Comparison of ENCODE assay signal across 12 cellular contexts in genomic region chr17:4553669-4554068, GRCh38. TPM values are rescaled to one million over a fixed set of nuclear protein-coding genes. Genes with fewer than 3 reads are reported as not detected.
A peak's percentile ranks its signal among the peaks of the same experiment; 100 is the strongest.
DNase-seq lines count a peak whose midpoint lies in the region; ATAC-seq, FAIRE-seq and TF ChIP-seq lines count a peak whose summit lies in the region.
"Had no signal": no experiment of that assay in that cellular context is flagged by ENCODE, and none has a peak within 500 bp of the region (broad histone marks: within the 10 kb centered on the region; RNA-seq: fewer than 3 reads in every experiment).

No MANE protein-coding gene starts in this region.

- intact Hi-C loops in HepG2 (cut with micrococcal nuclease; ENCODE audit: unreplicated experiment), result no loop called here

- H3F3A ChIP-seq in GM23248 (ENCODE audit: insufficient read depth), result no peaks in the 10 kb centered on the region

- H3K9ac ChIP-seq in GM23248, result peak overlapping the region; percentile 89
- peak overlapping the region; percentile 78; the same call in 1 of the 2 replicates for H3K9ac ChIP-seq in HepG2 (ENCODE audit: insufficient read depth, low read depth, low read length)

- no peak for TF ChIP-seq CTCF in AG04449 (IDR thresholded peaks at IDR 0.05; ENCODE audit: insufficient read depth, low read length, missing control alignments)
- no peak for TF ChIP-seq CTCF in HepG2 (CRISPR knock-in tag; IDR thresholded peaks at IDR 0.05)

- H3K4me1 Mint-ChIP-seq in activated T-helper 17 cell treated with anti-CD3 and anti-CD28 coated beads, Interleukin-2, amount 50 U/mL, for 72 hours, result peaks cover 16% of the 10 kb centered on the region

- H3K4me2 ChIP-seq in GM23248 (ENCODE audit: unreplicated experiment) (no peak overlapping the region), HepG2 (ENCODE audit: low read depth, low read length) (peak overlapping the region; percentile 99)

- FAIRE-seq in HepG2 (lab: Jason Lieb, UNC) (no peak), GM19239 (lab: Jason Lieb, UNC) (no peak)

- H3K27me3 Mint-ChIP-seq in activated T-helper 17 cell treated with anti-CD3 and anti-CD28 coated beads, Interleukin-2, amount 50 U/mL, for 72 hours, result no peaks in the 10 kb centered on the region

- peak overlapping the region; percentile 92 for H3K4me3 Mint-ChIP-seq in activated T-helper 17 cell treated with anti-CD3 and anti-CD28 coated beads, Interleukin-2, amount 50 U/mL, for 72 hours

- no peak overlapping the region for H3K27ac Mint-ChIP-seq in activated T-helper 17 cell treated with anti-CD3 and anti-CD28 coated beads, Interleukin-2, amount 50 U/mL, for 72 hours

- no peak for TF ChIP-seq POLR2A in HepG2 (IDR thresholded peaks at IDR 0.05; ENCODE audit: insufficient read depth in 1 of 2, low read depth in 2 of 2, low read length in 2 of 2)

- H2AFZ ChIP-seq in GM23248 (no peak overlapping the region), HepG2 (ENCODE audit: low read length) (no peak overlapping the region)

- CTCF ChIA-PET in AG04449 (lab: Yijun Ruan, JAX) (interaction anchor here (1.2 to 13.2 kb wide), 3 partner anchors 10 to 133 kb away, joined by 3 to 137 read pairs (median 5); no protein-coding TSS in a partner anchor), HepG2 (lab: Yijun Ruan, JAX; ENCODE audit: low intra/inter-chr PET ratio, low total read pairs) (no interaction called here)

- BruUV-seq in HepG2 (replicated peaks; lab: Mats Ljungman, UMichigan), result no TSS peak

- no peak for TF ChIP-seq EP300 in HepG2 (IDR thresholded peaks at IDR 0.05; ENCODE audit: low read depth in 2 of 2, low read length in 2 of 2)
- no peak for TF ChIP-seq EP300 in HepG2 (CRISPR knock-in tag; IDR thresholded peaks at IDR 0.05; ENCODE audit: borderline replicate concordance)

- H3K36me3 ChIP-seq in GM23248 (ENCODE audit: low read depth) (peaks cover 24% of the 10 kb centered on the region; the same call in 1 of the 2 replicates), HepG2 (replicated peaks in 1 of 2; ENCODE audit: control insufficient read depth in 1 of 2, insufficient read depth in 2 of 2, low read length in 2 of 2) (peaks cover 27 to 47% of the 10 kb centered on the region in 2 experiments)

- H3K4me1 ChIP-seq in GM23248 (ENCODE audit: insufficient read depth) (0 out of 2 replicates have a peak, but pooled peaks cover 2% of the 10 kb centered on the region), HepG2 (ENCODE audit: insufficient read depth, low read length) (peaks cover 30% of the 10 kb centered on the region)

- no peaks in the 10 kb centered on the region for H3K9me2 ChIP-seq in GM23248 (ENCODE audit: insufficient read depth)

- DNase-seq in AG04449 (ENCODE audit: low read depth, low spot score) (no peak), GM23248 (no peak), HepG2 (ENCODE audit: low spot score) (no peak), GM19239 (ENCODE audit: insufficient read length, low spot score) (no peak), SIG-M5 (lab: John Stamatoyannopoulos, UW) (no peak), SKM-1 (lab: John Stamatoyannopoulos, UW; ENCODE audit: unreplicated experiment) (no peak)
- DNase-seq: activated effector memory CD4-positive, alpha-beta T cell treated with anti-CD3 and anti-CD28 coated beads, Interleukin-2, amount 50 U/mL, for 16 hours; GF-D8; head of caudate nucleus; retina had no signal

- 64 to 67% methylated on average over 9 of the region's 9 CpGs for WGBS in GM23248 (ENCODE audit: low coverage in 1 of 2, low lambda C conversion rate in 2 of 2, missing lambda C conversion rate in 2 of 2), 2 experiments
- WGBS in HepG2 (ENCODE audit: low lambda C conversion rate), result 92% methylated on average over 4 of the region's 9 CpGs

- no peak for ATAC-seq in activated T-helper 17 cell treated with anti-CD3 and anti-CD28 coated beads, Interleukin-2, amount 50 U/mL, for 72 hours (replicated peaks)
- ATAC-seq in HepG2 (no peak), esophagus mucosa (no peak)

- H3K79me2 ChIP-seq in GM23248 (ENCODE audit: insufficient read depth), result peaks cover 39% of the 10 kb centered on the region
- peaks cover 16% of the 10 kb centered on the region for H3K79me2 ChIP-seq in HepG2 (ENCODE audit: insufficient read depth, low read length)

- H3K27ac ChIP-seq in GM23248, result no peak overlapping the region
- no peak overlapping the region for H3K27ac ChIP-seq in HepG2 (ENCODE audit: extremely low read length, insufficient read depth, low read length)

- no peaks in the 10 kb centered on the region for H3K9me3 Mint-ChIP-seq in activated T-helper 17 cell treated with anti-CD3 and anti-CD28 coated beads, Interleukin-2, amount 50 U/mL, for 72 hours

- H3K9me3 ChIP-seq in GM23248 (ENCODE audit: low read depth) (no peaks in the 10 kb centered on the region), HepG2 (ENCODE audit: low read length) (no peaks in the 10 kb centered on the region)

- POLR2A ChIA-PET in AG04449 (lab: Yijun Ruan, JAX) (interaction anchor here (0.6 kb wide), 1 partner anchor 271 kb away, joined by 3 read pairs; no protein-coding TSS in a partner anchor), HepG2 (lab: Yijun Ruan, JAX) (interaction anchor here (0.5 kb wide), 1 partner anchor 9 kb away, joined by 3 read pairs; no protein-coding TSS in a partner anchor)

- H3K27me3 ChIP-seq in GM23248 (replicated peaks; ENCODE audit: insufficient read depth) (no peaks in the 10 kb centered on the region), HepG2 (ENCODE audit: control insufficient read depth in 1 of 2, insufficient read depth in 2 of 2, low read length in 2 of 2) (no peaks in the 10 kb centered on the region)

- H4K20me1 ChIP-seq in GM23248 (ENCODE audit: insufficient read depth), result no peaks in the 10 kb centered on the region
- no peaks in the 10 kb centered on the region for H4K20me1 ChIP-seq in HepG2 (ENCODE audit: insufficient read depth, low read length)

- TF ChIP-seq RAD21 in HepG2 (CRISPR knock-in tag; IDR thresholded peaks at IDR 0.05), result no peak

- in situ Hi-C loops in GM23248 (cut with MboI), result no loop called here
- in situ Hi-C loops in HepG2 (cut with HindIII; ENCODE audit: extremely low pct_ligation_motif_present, low pct_unique_long_range_greater_than_20kb), result loop anchor here (10.0 kb wide), 1 partner anchor 341 kb away; the partner anchor contains the start of gene C17orf107

- H3K4me3 ChIP-seq in AG04449 (ENCODE audit: low read depth, low read length) (peak overlapping the region; percentile 99), GM23248 (peak overlapping the region; percentile 92), HepG2 (replicated peaks in 1 of 3; ENCODE audit: insufficient read depth in 1 of 3, low read depth in 2 of 3, low read length in 3 of 3) (peak overlapping the region in 2 of 3 experiments; percentile 87 to 95; a peak in 4 of 6 replicates)

- H3K36me3 Mint-ChIP-seq in activated T-helper 17 cell treated with anti-CD3 and anti-CD28 coated beads, Interleukin-2, amount 50 U/mL, for 72 hours (ENCODE audit: low read depth), result peaks cover 67% of the 10 kb centered on the region

RNA-seq across cellular contexts. Expression of gene MYBBP1A, which starts 1.5 kb away (rescaled TPM):
- 51.7 and 56.4 TPM in 2 replicates for total RNA-seq in GM23248 (2014; rRNA removed; shearing (Covaris generic))
- polyA plus RNA-seq in GM23248 (2016; fragmentation: Nextera tagmentation; extraction: Ambion mirVana), result 41.8 and 42.4 TPM in 2 replicates
- 10 to 100 TPM; 47.5 to 95.4 TPM for total RNA-seq in activated T-helper 17 cell treated with anti-CD3 and anti-CD28 coated beads, Interleukin-2, amount 50 U/mL, for 72 hours
- 40.4 and 54.8 TPM in 2 replicates for total RNA-seq in HepG2 (2016; rRNA removed; fragmentation: Illumina TruSeq; extraction: Trizol)
- total RNA-seq in HepG2 (2016; cell fraction: cytosol; rRNA removed; fragmentation: Illumina TruSeq; extraction: Trizol; ENCODE audit: low read depth), result 58.9 and 65.5 TPM in 2 replicates
- 35.1 and 61.8 TPM in 2 replicates for total RNA-seq in HepG2 (2016; cell fraction: insoluble cytoplasmic fraction; rRNA removed; fragmentation: Illumina TruSeq; extraction: Trizol)
- 24.4 and 24.9 TPM in 2 replicates for total RNA-seq in HepG2 (2016; cell fraction: membrane; rRNA removed; fragmentation: Illumina TruSeq; extraction: Trizol)
- 52.0 and 62.6 TPM in 2 replicates for total RNA-seq in HepG2 (2016; cell fraction: nucleus; rRNA removed; fragmentation: Illumina TruSeq; extraction: Trizol)
- polyA plus RNA-seq in HepG2 (2011; rRNA removed), result 18.6 and 28.4 TPM in 2 replicates
- polyA plus RNA-seq in HepG2 (2011; cell fraction: cytosol; rRNA removed), result 9.7 and 12.5 TPM in 2 replicates
- 158 and 176 TPM in 2 replicates for polyA plus RNA-seq in HepG2 (2011; cell fraction: nucleus; rRNA removed)
- 28.0 and 41.5 TPM in 2 replicates for polyA plus RNA-seq in HepG2 (2012)
- polyA plus RNA-seq in HepG2 (2016; cell fraction: cytosol; fragmentation: Illumina TruSeq; extraction: Trizol; ENCODE audit: low read depth), result 7.8 and 7.9 TPM in 2 replicates
- polyA plus RNA-seq in HepG2 (2016; cell fraction: insoluble cytoplasmic fraction; fragmentation: Illumina TruSeq; extraction: Trizol; ENCODE audit: low read depth), result 28.2 and 32.7 TPM in 2 replicates
- polyA plus RNA-seq in HepG2 (2016; cell fraction: membrane; fragmentation: Illumina TruSeq; extraction: Trizol; ENCODE audit: low read depth), result 9.0 and 12.1 TPM in 2 replicates
- 146 and 160 TPM in 2 replicates for polyA plus RNA-seq in HepG2 (2016; cell fraction: nucleus; fragmentation: Illumina TruSeq; extraction: Trizol; ENCODE audit: insufficient read depth, low read depth)
- 50.2 and 100 TPM in 2 replicates for polyA minus RNA-seq in HepG2 (2011; rRNA and poly(A)+ RNA removed; ENCODE audit: low replicate concordance)
- polyA minus RNA-seq in HepG2 (2011; cell fraction: cytosol; rRNA and poly(A)+ RNA removed), result 19.4 and 21.0 TPM in 2 replicates
- 53.3 and 54.8 TPM in 2 replicates for polyA minus RNA-seq in HepG2 (2011; cell fraction: nucleus; rRNA and poly(A)+ RNA removed)
- 42.9 TPM for total RNA-seq in esophagus mucosa

RNA-seq across cellular contexts. Expression of gene GGT6, which starts 6.7 kb away (rescaled TPM):
- total RNA-seq in GM23248 (2014; rRNA removed; shearing (Covaris generic)), result not detected in 2 replicates
- polyA plus RNA-seq in GM23248 (2016; fragmentation: Nextera tagmentation; extraction: Ambion mirVana) (not detected in 2 replicates), HepG2 (2011; rRNA removed) (0.14 and 0.16 TPM in 2 replicates)
- not detected for total RNA-seq in activated T-helper 17 cell treated with anti-CD3 and anti-CD28 coated beads, Interleukin-2, amount 50 U/mL, for 72 hours
- total RNA-seq in HepG2 (2016; rRNA removed; fragmentation: Illumina TruSeq; extraction: Trizol) (0.70 and 0.80 TPM in 2 replicates), esophagus mucosa (41.6 TPM)
- 0.20 and 0.26 TPM in 2 replicates for total RNA-seq in HepG2 (2016; cell fraction: cytosol; rRNA removed; fragmentation: Illumina TruSeq; extraction: Trizol; ENCODE audit: low read depth)
- 0.68 and 1.1 TPM in 2 replicates for total RNA-seq in HepG2 (2016; cell fraction: insoluble cytoplasmic fraction; rRNA removed; fragmentation: Illumina TruSeq; extraction: Trizol)
- 0.59 and 0.62 TPM in 2 replicates for total RNA-seq in HepG2 (2016; cell fraction: membrane; rRNA removed; fragmentation: Illumina TruSeq; extraction: Trizol)
- 0.28 and 0.37 TPM in 2 replicates for total RNA-seq in HepG2 (2016; cell fraction: nucleus; rRNA removed; fragmentation: Illumina TruSeq; extraction: Trizol)
- polyA plus RNA-seq in HepG2 (2011; cell fraction: cytosol; rRNA removed), result 0.10 and 0.12 TPM in 2 replicates
- polyA plus RNA-seq in HepG2 (2011; cell fraction: nucleus; rRNA removed), result 0.09 and 0.43 TPM in 2 replicates
- polyA plus RNA-seq in HepG2 (2012), result 0.24 and 0.29 TPM in 2 replicates
- polyA plus RNA-seq in HepG2 (2016; cell fraction: cytosol; fragmentation: Illumina TruSeq; extraction: Trizol; ENCODE audit: low read depth), result 0.24 and 0.27 TPM in 2 replicates
- 0.71 and 1.2 TPM in 2 replicates for polyA plus RNA-seq in HepG2 (2016; cell fraction: insoluble cytoplasmic fraction; fragmentation: Illumina TruSeq; extraction: Trizol; ENCODE audit: low read depth)
- 0.50 and 0.52 TPM in 2 replicates for polyA plus RNA-seq in HepG2 (2016; cell fraction: membrane; fragmentation: Illumina TruSeq; extraction: Trizol; ENCODE audit: low read depth)
- 1.1 and 1.5 TPM in 2 replicates for polyA plus RNA-seq in HepG2 (2016; cell fraction: nucleus; fragmentation: Illumina TruSeq; extraction: Trizol; ENCODE audit: insufficient read depth, low read depth)
- polyA minus RNA-seq in HepG2 (2011; rRNA and poly(A)+ RNA removed; ENCODE audit: low replicate concordance), result 0.38 TPM in 1 of 2 replicates, not detected in the other
- polyA minus RNA-seq in HepG2 (2011; cell fraction: cytosol; rRNA and poly(A)+ RNA removed), result not detected in 2 replicates
- polyA minus RNA-seq in HepG2 (2011; cell fraction: nucleus; rRNA and poly(A)+ RNA removed), result 0.12 TPM in 1 of 2 replicates, not detected in the other

RNA-seq across cellular contexts. Expression of gene SMTNL2, which starts 30.7 kb away (rescaled TPM):
- total RNA-seq in GM23248 (2014; rRNA removed; shearing (Covaris generic)), result not detected in 2 replicates
- not detected in 2 replicates for polyA plus RNA-seq in GM23248 (2016; fragmentation: Nextera tagmentation; extraction: Ambion mirVana)
- not detected for total RNA-seq in activated T-helper 17 cell treated with anti-CD3 and anti-CD28 coated beads, Interleukin-2, amount 50 U/mL, for 72 hours
- 5.1 and 5.8 TPM in 2 replicates for total RNA-seq in HepG2 (2016; rRNA removed; fragmentation: Illumina TruSeq; extraction: Trizol)
- 1.5 and 1.6 TPM in 2 replicates for total RNA-seq in HepG2 (2016; cell fraction: cytosol; rRNA removed; fragmentation: Illumina TruSeq; extraction: Trizol; ENCODE audit: low read depth)
- 5.3 and 5.8 TPM in 2 replicates for total RNA-seq in HepG2 (2016; cell fraction: insoluble cytoplasmic fraction; rRNA removed; fragmentation: Illumina TruSeq; extraction: Trizol)
- total RNA-seq in HepG2 (2016; cell fraction: membrane; rRNA removed; fragmentation: Illumina TruSeq; extraction: Trizol), result 4.8 and 5.0 TPM in 2 replicates
- total RNA-seq in HepG2 (2016; cell fraction: nucleus; rRNA removed; fragmentation: Illumina TruSeq; extraction: Trizol), result 3.0 and 4.2 TPM in 2 replicates
- polyA plus RNA-seq in HepG2 (2011; rRNA removed), result 0.41 and 1.1 TPM in 2 replicates
- polyA plus RNA-seq in HepG2 (2011; cell fraction: cytosol; rRNA removed), result 0.38 and 0.64 TPM in 2 replicates
- polyA plus RNA-seq in HepG2 (2011; cell fraction: nucleus; rRNA removed), result 0.42 and 0.95 TPM in 2 replicates
- 0.58 and 0.69 TPM in 2 replicates for polyA plus RNA-seq in HepG2 (2012)
- polyA plus RNA-seq in HepG2 (2016; cell fraction: cytosol; fragmentation: Illumina TruSeq; extraction: Trizol; ENCODE audit: low read depth), result 1.8 TPM in 2 replicates
- 7.9 and 8.6 TPM in 2 replicates for polyA plus RNA-seq in HepG2 (2016; cell fraction: insoluble cytoplasmic fraction; fragmentation: Illumina TruSeq; extraction: Trizol; ENCODE audit: low read depth)
- polyA plus RNA-seq in HepG2 (2016; cell fraction: membrane; fragmentation: Illumina TruSeq; extraction: Trizol; ENCODE audit: low read depth), result 2.3 and 3.2 TPM in 2 replicates
- 5.8 and 9.1 TPM in 2 replicates for polyA plus RNA-seq in HepG2 (2016; cell fraction: nucleus; fragmentation: Illumina TruSeq; extraction: Trizol; ENCODE audit: insufficient read depth, low read depth)
- 1.9 TPM in 1 of 2 replicates, not detected in the other for polyA minus RNA-seq in HepG2 (2011; rRNA and poly(A)+ RNA removed; ENCODE audit: low replicate concordance)
- polyA minus RNA-seq in HepG2 (2011; cell fraction: cytosol; rRNA and poly(A)+ RNA removed), result 0.70 and 0.99 TPM in 2 replicates
- polyA minus RNA-seq in HepG2 (2011; cell fraction: nucleus; rRNA and poly(A)+ RNA removed), result 0.13 TPM in 1 of 2 replicates, not detected in the other
- total RNA-seq in esophagus mucosa, result 0.56 TPM

RNA-seq across cellular contexts. Expression of gene SPNS2, which starts 55.0 kb away (rescaled TPM):
- total RNA-seq in GM23248 (2014; rRNA removed; shearing (Covaris generic)), result not detected in 2 replicates
- 0.29 TPM in 1 of 2 replicates, not detected in the other for polyA plus RNA-seq in GM23248 (2016; fragmentation: Nextera tagmentation; extraction: Ambion mirVana)
- under 1 TPM in 1 of 2 donors, not detected in 1; 0.45 TPM for total RNA-seq in activated T-helper 17 cell treated with anti-CD3 and anti-CD28 coated beads, Interleukin-2, amount 50 U/mL, for 72 hours
- total RNA-seq in HepG2 (2016; rRNA removed; fragmentation: Illumina TruSeq; extraction: Trizol), result not detected in 2 replicates
- not detected in 2 replicates for total RNA-seq in HepG2 (2016; cell fraction: cytosol; rRNA removed; fragmentation: Illumina TruSeq; extraction: Trizol; ENCODE audit: low read depth)
- total RNA-seq in HepG2 (2016; cell fraction: insoluble cytoplasmic fraction; rRNA removed; fragmentation: Illumina TruSeq; extraction: Trizol), result not detected in 2 replicates
- not detected in 2 replicates for total RNA-seq in HepG2 (2016; cell fraction: membrane; rRNA removed; fragmentation: Illumina TruSeq; extraction: Trizol)
- total RNA-seq in HepG2 (2016; cell fraction: nucleus; rRNA removed; fragmentation: Illumina TruSeq; extraction: Trizol), result not detected in 2 replicates
- polyA plus RNA-seq in HepG2 (2011; rRNA removed), result 0.01 and 0.03 TPM in 2 replicates
- 0.03 and 0.05 TPM in 2 replicates for polyA plus RNA-seq in HepG2 (2011; cell fraction: cytosol; rRNA removed)
- polyA plus RNA-seq in HepG2 (2011; cell fraction: nucleus; rRNA removed), result 0.14 TPM in 1 of 2 replicates, not detected in the other
- 0.16 and 0.34 TPM in 2 replicates for polyA plus RNA-seq in HepG2 (2012)
- not detected in 2 replicates for polyA plus RNA-seq in HepG2 (2016; cell fraction: cytosol; fragmentation: Illumina TruSeq; extraction: Trizol; ENCODE audit: low read depth)
- polyA plus RNA-seq in HepG2 (2016; cell fraction: insoluble cytoplasmic fraction; fragmentation: Illumina TruSeq; extraction: Trizol; ENCODE audit: low read depth), result not detected in 2 replicates
- not detected in 2 replicates for polyA plus RNA-seq in HepG2 (2016; cell fraction: membrane; fragmentation: Illumina TruSeq; extraction: Trizol; ENCODE audit: low read depth)
- not detected in 2 replicates for polyA plus RNA-seq in HepG2 (2016; cell fraction: nucleus; fragmentation: Illumina TruSeq; extraction: Trizol; ENCODE audit: insufficient read depth, low read depth)
- polyA minus RNA-seq in HepG2 (2011; rRNA and poly(A)+ RNA removed; ENCODE audit: low replicate concordance), result 0.16 TPM in 1 of 2 replicates, not detected in the other
- not detected in 2 replicates for polyA minus RNA-seq in HepG2 (2011; cell fraction: cytosol; rRNA and poly(A)+ RNA removed)
- polyA minus RNA-seq in HepG2 (2011; cell fraction: nucleus; rRNA and poly(A)+ RNA removed), result not detected in 2 replicates
- total RNA-seq in esophagus mucosa, result 33.9 TPM

Comparison
In these comparisons a context has a peak if more than half of its experiments do, and no peak if none do; other contexts are left out.
1. RNA of gene GGT6, which starts 6.7 kb away (total RNA-seq): 41.6 TPM in esophagus mucosa (single experiment); 0.20 to 1.1 TPM in HepG2, not detected in GM23248 and not detected in activated T-helper 17 cell treated with anti-CD3 and anti-CD28 coated beads, Interleukin-2, amount 50 U/mL, for 72 hours; every median in the first group is over 10 times any median in the second.
2. Peak in every context shown above with its lines, with median percentiles within 50 percentile points of each other: H3K4me3 ChIP-seq.